Comparison of ENCODE assay signal across 18 cellular contexts in genomic region chr12:20800160-20800559, GRCh38. TPM values are rescaled to one million over a fixed set of nuclear protein-coding genes. Genes with fewer than 3 reads are reported as not detected.
DNase-seq lines count a peak whose midpoint lies in the region; ATAC-seq and TF ChIP-seq lines count a peak whose summit lies in the region.
"Had no signal": no experiment of that assay in that cellular context is flagged by ENCODE, and none has a peak within 500 bp of the region (broad histone marks: within the 10 kb centered on the region; RNA-seq: fewer than 3 reads in every experiment).

No MANE protein-coding gene starts in this region.

- H3K4me1 ChIP-seq in gastroesophageal sphincter (peaks cover 0 to 17% (median 0%) of the 10 kb centered on the region in 3 donors), upper lobe of left lung (no peaks in the 10 kb centered on the region)
- H3K4me1 ChIP-seq: BLaER1 had no signal

- no peaks in the 10 kb centered on the region for H3K27me3 Mint-ChIP-seq in T-helper 17 cell
- H3K27me3 Mint-ChIP-seq: CD4-positive, alpha-beta memory T cell had no signal

- H3K27ac ChIP-seq in gastroesophageal sphincter, result no peak overlapping the region
- no peak overlapping the region for H3K27ac ChIP-seq in upper lobe of left lung
- H3K27ac ChIP-seq: BLaER1, HL-60 had no signal

- no peaks in the 10 kb centered on the region for H3K4me1 Mint-ChIP-seq in T-helper 17 cell
- H3K4me1 Mint-ChIP-seq: CD14-positive monocyte; CD4-positive, alpha-beta memory T cell had no signal

- H3K4me3 ChIP-seq in gastroesophageal sphincter (no peak overlapping the region), upper lobe of left lung (no peak overlapping the region)
- H3K4me3 ChIP-seq: BLaER1 had no signal

- H3K9me3 ChIP-seq in T-helper 17 cell (ENCODE audit: control insufficient read depth, low read length, poor library complexity, severe bottlenecking) (no peaks in the 10 kb centered on the region), gastroesophageal sphincter (no peaks in the 10 kb centered on the region), upper lobe of left lung (no peaks in the 10 kb centered on the region)
- H3K9me3 ChIP-seq: BLaER1 had no signal

- peak overlapping the region; percentile 1 for H3K27ac Mint-ChIP-seq in T-helper 17 cell
- H3K27ac Mint-ChIP-seq: CD14-positive monocyte; CD4-positive, alpha-beta memory T cell; H9 had no signal

- TF ChIP-seq CTCF in gastroesophageal sphincter (IDR thresholded peaks at IDR 0.05) (no peak), upper lobe of left lung (IDR thresholded peaks at IDR 0.05) (no peak)

- no peak for TF ChIP-seq EP300 in gastroesophageal sphincter (IDR thresholded peaks at IDR 0.05)
- TF ChIP-seq EP300 in upper lobe of left lung (IDR thresholded peaks at IDR 0.05), result no peak

- no peak overlapping the region for H3K4me3 Mint-ChIP-seq in T-helper 17 cell
- H3K4me3 Mint-ChIP-seq: CD14-positive monocyte; CD4-positive, alpha-beta memory T cell; H9 had no signal

- DNase-seq in M059J (ENCODE audit: low read depth), result peak; percentile 36
- no peak for DNase-seq in T-helper 17 cell
- no peak for DNase-seq in COLO668 (lab: John Stamatoyannopoulos, UW; ENCODE audit: unreplicated experiment)
- no peak for DNase-seq in upper lobe of left lung
- DNase-seq: 8988T; Calu3; CD4-positive, alpha-beta memory T cell; DMS79 treated with DMSO at 0.1 percent for 48 hours; GF-D8; H9 had no signal

- H3K27me3 ChIP-seq in gastroesophageal sphincter (no peaks in the 10 kb centered on the region), upper lobe of left lung (no peaks in the 10 kb centered on the region)
- H3K27me3 ChIP-seq: BLaER1 had no signal

- 91% methylated on average over 1 of the region's 1 CpG; no CpG with 5 or more reads in 1 of the 2 donors for WGBS in gastroesophageal sphincter (ENCODE audit: low coverage in 1 of 2), 2 donors
- 81 to 85% methylated on average over 1 of the region's 1 CpG for WGBS in upper lobe of left lung, 2 donors

- peak; percentile 92 for ATAC-seq in GM18867 (IDR thresholded peaks at IDR 0.05; ENCODE audit: unreplicated experiment)
- no peak for ATAC-seq in T-helper 17 cell
- ATAC-seq in GM18517 (IDR thresholded peaks at IDR 0.05; ENCODE audit: unreplicated experiment), result no peak
- no peak for ATAC-seq in gastroesophageal sphincter
- no peak for ATAC-seq in upper lobe of left lung (ENCODE audit: low FRiP score in 2 of 2)

- TF ChIP-seq POLR2A in gastroesophageal sphincter (IDR thresholded peaks at IDR 0.05) (no peak), upper lobe of left lung (IDR thresholded peaks at IDR 0.05) (no peak)

- H3K36me3 ChIP-seq in gastroesophageal sphincter (no peaks in the 10 kb centered on the region), upper lobe of left lung (no peaks in the 10 kb centered on the region)
- H3K36me3 ChIP-seq: BLaER1 had no signal

- no peaks in the 10 kb centered on the region for H3K36me3 Mint-ChIP-seq in T-helper 17 cell (ENCODE audit: low read depth)
- H3K36me3 Mint-ChIP-seq: CD14-positive monocyte; CD4-positive, alpha-beta memory T cell had no signal

RNA-seq across cellular contexts. Expression of gene SLCO1B3, which starts 10.3 kb away (rescaled TPM):
- 9.3 and 18.1 TPM in 2 replicates for total RNA-seq in M059J (2014; rRNA removed; shearing (Covaris generic))
- not detected for total RNA-seq in T-helper 17 cell
- under 1 TPM in 1 of 4 donors, not detected in 3; 0.35 TPM for total RNA-seq in gastroesophageal sphincter
- under 1 TPM in 3 of 6 donors, not detected in 3; 0.13 to 0.86 (median 0.69) TPM for total RNA-seq in upper lobe of left lung
- total RNA-seq: A673; CD4-positive, alpha-beta memory T cell; H1; H9 had no signal
